In genomic region chr19:14396730-14397129, GRCh38 we compare ENCODE assay signal across 1 cellular context.
TF ChIP-seq lines count a peak whose summit lies in the region.

No MANE protein-coding gene starts in this region.

TF ChIP-seq in HEK293, 187 proteins besides CTCF, POLR2A, EP300 and RAD21:
- TF ChIP-seq ZNF391 (tag by site-specific recombination; IDR thresholded peaks at IDR 0.05; ENCODE audit: borderline replicate concordance, low read depth) = peak; percentile 100
TF ChIP-seq in HEK293: peak in this region for 1; not testable (repeated sequence) for 186.
